In the genomic region with DNA sequence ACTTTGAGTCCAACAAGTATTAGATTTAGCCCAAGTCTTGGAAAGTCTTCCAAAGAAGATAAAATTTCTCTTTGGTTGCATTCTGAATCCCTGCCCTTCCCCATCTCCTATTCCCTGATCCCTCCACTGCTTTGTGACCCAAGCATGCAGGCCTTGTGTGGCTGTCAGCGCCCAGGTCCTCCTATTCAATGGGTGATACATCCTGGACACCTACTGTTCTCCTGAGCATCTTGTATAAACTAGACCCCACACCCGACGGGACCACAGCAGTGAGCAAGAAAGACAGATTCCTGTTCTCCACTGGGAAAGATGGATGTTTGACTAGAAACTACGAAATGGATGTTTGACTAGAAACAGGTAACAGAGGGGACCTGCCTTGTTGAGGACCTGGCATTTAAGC, we compare ENCODE assay signal across 33 cellular contexts.
"Had no signal": no experiment of that assay in that cellular context is flagged by ENCODE, and none has a peak within 500 bp of the region (broad histone marks: within the 10 kb centered on the region; RNA-seq: fewer than 3 reads in every experiment).

No MANE protein-coding gene starts in this region.

- DNase-seq: activated CD4-positive, alpha-beta T cell treated with anti-CD3 and anti-CD28 coated beads, Interleukin-2, amount 10 ng/mL, durations not matched to agents 24 days and 14 days; activated CD4-positive, alpha-beta T cell treated with anti-CD3 and anti-CD28 coated beads, Interleukin-2, amount 50 U/mL, for 4 hours; activated CD4-positive, CD25-positive, alpha-beta regulatory T cell; activated CD8-positive, alpha-beta T cell treated with anti-CD3 and anti-CD28 coated beads for 36 hours; activated effector memory CD4-positive, alpha-beta T cell treated with anti-CD3 and anti-CD28 coated beads, Interleukin-2, amount 50 U/mL, for 16 hours; activated naive CD4-positive, alpha-beta T cell; activated naive CD4-positive, alpha-beta T cell treated with anti-CD3 and anti-CD28 coated beads, Interleukin-2, amount 50 U/mL, for 16 hours; activated naive CD8-positive, alpha-beta T cell treated with anti-CD3 and anti-CD28 coated beads for 36 hours; activated T-cell treated with anti-CD3 and anti-CD28 coated beads, Interleukin-2, amount 50 U/mL, for 1 hour; activated T-cell treated with anti-CD3 and anti-CD28 coated beads, Interleukin-2, amount 50 U/mL, for 72 hours; amniotic stem cell; aorta; Kasumi-1; KG1; MM.1S; NCI-H1092 treated with DMSO at 0.1 percent for 48 hours; NCI-H1417; NCI-H146; NCI-H187; NCI-H2029 treated with DMSO at 0.1 percent for 48 hours; NCI-H2107; NCI-H2171 treated with DMSO at 0.1 percent for 48 hours; NCI-H2227 treated with DMSO at 0.1 percent for 48 hours; NCI-H446; NCI-H524; NCI-H69; SHP77; SJCRH30; T1000; WERI-Rb-1 had no signal

- H3K4me1 Mint-ChIP-seq: activated CD4-positive, alpha-beta T cell treated with anti-CD3 and anti-CD28 coated beads, Interleukin-2, amount 10 ng/mL, durations not matched to agents 24 days and 14 days; activated naive CD8-positive, alpha-beta T cell treated with anti-CD3 and anti-CD28 coated beads for 36 hours; activated T-helper 17 cell treated with anti-CD3 and anti-CD28 coated beads, Interleukin-2, amount 50 U/mL, for 72 hours had no signal

- H3K27ac Mint-ChIP-seq: activated CD4-positive, alpha-beta T cell treated with anti-CD3 and anti-CD28 coated beads, Interleukin-2, amount 10 ng/mL, durations not matched to agents 24 days and 14 days; activated CD8-positive, alpha-beta T cell treated with anti-CD3 and anti-CD28 coated beads for 36 hours; activated naive CD8-positive, alpha-beta T cell treated with anti-CD3 and anti-CD28 coated beads for 36 hours; activated T-cell treated with anti-CD3 and anti-CD28 coated beads, Interleukin-2, amount 50 U/mL, for 72 hours; activated T-helper 17 cell treated with anti-CD3 and anti-CD28 coated beads, Interleukin-2, amount 50 U/mL, for 72 hours had no signal

- H3K9me3 Mint-ChIP-seq: activated CD4-positive, alpha-beta T cell treated with anti-CD3 and anti-CD28 coated beads, Interleukin-2, amount 10 ng/mL, durations not matched to agents 24 days and 14 days; activated CD8-positive, alpha-beta T cell treated with anti-CD3 and anti-CD28 coated beads for 36 hours; activated naive CD8-positive, alpha-beta T cell treated with anti-CD3 and anti-CD28 coated beads for 36 hours; activated T-cell treated with anti-CD3 and anti-CD28 coated beads, Interleukin-2, amount 50 U/mL, for 72 hours; activated T-helper 17 cell treated with anti-CD3 and anti-CD28 coated beads, Interleukin-2, amount 50 U/mL, for 72 hours had no signal

- H3K9me3 ChIP-seq: SJCRH30 had no signal

- H3K36me3 ChIP-seq: SJCRH30, WERI-Rb-1 had no signal

- ATAC-seq: activated CD8-positive, alpha-beta T cell treated with anti-CD3 and anti-CD28 coated beads for 36 hours; activated T-cell treated with anti-CD3 and anti-CD28 coated beads, Interleukin-2, amount 50 U/mL, for 72 hours; activated T-helper 17 cell treated with anti-CD3 and anti-CD28 coated beads, Interleukin-2, amount 50 U/mL, for 72 hours; Panc1 had no signal

- H3K4me1 ChIP-seq: SJCRH30 had no signal

- H3K27me3 ChIP-seq: SJCRH30 had no signal

- H3K36me3 Mint-ChIP-seq: activated naive CD8-positive, alpha-beta T cell treated with anti-CD3 and anti-CD28 coated beads for 36 hours had no signal

- H3K27ac ChIP-seq: SJCRH30, SK-N-MC, WERI-Rb-1 had no signal

- H3K27me3 Mint-ChIP-seq: activated CD4-positive, alpha-beta T cell treated with anti-CD3 and anti-CD28 coated beads, Interleukin-2, amount 10 ng/mL, durations not matched to agents 24 days and 14 days had no signal

- H3K4me3 Mint-ChIP-seq: activated CD4-positive, alpha-beta T cell treated with anti-CD3 and anti-CD28 coated beads, Interleukin-2, amount 10 ng/mL, durations not matched to agents 24 days and 14 days; activated CD8-positive, alpha-beta T cell treated with anti-CD3 and anti-CD28 coated beads for 36 hours; activated naive CD8-positive, alpha-beta T cell treated with anti-CD3 and anti-CD28 coated beads for 36 hours; activated T-cell treated with anti-CD3 and anti-CD28 coated beads, Interleukin-2, amount 50 U/mL, for 72 hours; activated T-helper 17 cell treated with anti-CD3 and anti-CD28 coated beads, Interleukin-2, amount 50 U/mL, for 72 hours had no signal

- H3K4me3 ChIP-seq: SJCRH30, SK-N-MC had no signal
